In genomic region chr17:62807812-62808575, GRCh38 we compare ENCODE assay signal across 9 cellular contexts. TPM values are rescaled to one million over a fixed set of nuclear protein-coding genes. Genes with fewer than 3 reads are reported as not detected.
DNase-seq lines count a peak whose midpoint lies in the region; ATAC-seq and TF ChIP-seq lines count a peak whose summit lies in the region.
"Had no signal": no experiment of that assay in that cellular context is flagged by ENCODE, and none has a peak within 500 bp of the region (broad histone marks: within the 10 kb centered on the region; RNA-seq: fewer than 3 reads in every experiment).

Gene MARCHF10 (minus strand): TSS chr17:62808314. CDS start chr17:62801735, 6,579 bp downstream.

- no peak within 1 kb of the TSS for H3K4me3 Mint-ChIP-seq in activated CD8-positive, alpha-beta T cell treated with anti-CD3 and anti-CD28 coated beads, Interleukin-2, amount 10 ng/mL, durations not matched to agents 7 days and 5 days
- no peak within 1 kb of the TSS for H3K4me3 Mint-ChIP-seq in activated T-helper 17 cell treated with anti-CD3 and anti-CD28 coated beads, Interleukin-2, amount 50 U/mL, for 72 hours

- H3K27ac Mint-ChIP-seq in activated CD8-positive, alpha-beta T cell treated with anti-CD3 and anti-CD28 coated beads, Interleukin-2, amount 10 ng/mL, durations not matched to agents 7 days and 5 days: no peak within 1 kb of the TSS
- H3K27ac Mint-ChIP-seq in activated T-helper 17 cell treated with anti-CD3 and anti-CD28 coated beads, Interleukin-2, amount 50 U/mL, for 72 hours: no peak within 1 kb of the TSS
- H3K27ac Mint-ChIP-seq: activated naive CD4-positive, alpha-beta T cell treated with anti-CD3 and anti-CD28 coated beads, Interleukin-2, amount 50 U/mL, for 72 hours had no signal

- no peaks in the 10 kb centered on the region for H4K20me1 ChIP-seq in Karpas-422 (ENCODE audit: insufficient read depth, low read depth, low read length)

- ATAC-seq in activated CD8-positive, alpha-beta T cell treated with anti-CD3 and anti-CD28 coated beads, Interleukin-2, amount 10 ng/mL, durations not matched to agents 7 days and 5 days: peak; percentile 53
- no peak for ATAC-seq in left ventricle myocardium superior
- ATAC-seq in HG02763 (IDR thresholded peaks at IDR 0.05; ENCODE audit: unreplicated experiment): no peak
- ATAC-seq in activated T-helper 17 cell treated with anti-CD3 and anti-CD28 coated beads, Interleukin-2, amount 50 U/mL, for 72 hours (replicated peaks): no peak

- no peak within 1 kb of the TSS for H2AFZ ChIP-seq in Karpas-422 (ENCODE audit: low read length)

- H3K4me2 ChIP-seq in Karpas-422 (ENCODE audit: low read depth, low read length, poor library complexity, severe bottlenecking): peak within 1 kb of the TSS; percentile 44

- peaks cover 40% of the 10 kb centered on the region for H3K27me3 Mint-ChIP-seq in activated CD8-positive, alpha-beta T cell treated with anti-CD3 and anti-CD28 coated beads, Interleukin-2, amount 10 ng/mL, durations not matched to agents 7 days and 5 days (ENCODE audit: low read depth)
- H3K27me3 Mint-ChIP-seq in activated T-helper 17 cell treated with anti-CD3 and anti-CD28 coated beads, Interleukin-2, amount 50 U/mL, for 72 hours: peaks cover 34% of the 10 kb centered on the region

- H3K9me3 ChIP-seq in Karpas-422 (ENCODE audit: low read length): no peaks in the 10 kb centered on the region

- peaks cover 3% of the 10 kb centered on the region; the same call in 1 of the 2 replicates for H3K4me1 ChIP-seq in Karpas-422 (ENCODE audit: low read length)

- H3K79me2 ChIP-seq in Karpas-422 (ENCODE audit: low read length): no peaks in the 10 kb centered on the region

- POLR2A ChIA-PET in BJ (lab: Charles Lee): no interaction called here
- POLR2A ChIA-PET in activated CD8-positive, alpha-beta T cell treated with anti-CD3 and anti-CD28 coated beads, Interleukin-2, amount 10 ng/mL, durations not matched to agents 7 days and 5 days (lab: Charles Lee): no interaction called here

- no peaks in the 10 kb centered on the region for H3K9me2 ChIP-seq in Karpas-422 (replicated peaks; ENCODE audit: insufficient read depth, low read length)

- DNase-seq in BJ (ENCODE audit: low read depth): no peak
- DNase-seq in Karpas-422: peak; percentile 46
- peak; percentile 30 for DNase-seq in activated CD8-positive, alpha-beta T cell treated with anti-CD3 and anti-CD28 coated beads, Interleukin-2, amount 10 ng/mL, durations not matched to agents 7 days and 5 days
- peak; percentile 29 for DNase-seq in left ventricle myocardium superior
- peak; percentile 32 to 43 for DNase-seq in stimulated activated CD4-positive, alpha-beta T cell treated with anti-CD3 and anti-CD28 coated beads, Interleukin-1b, Interleukin-23, amount 100 ng/mL, for 4 hours (ENCODE audit: low read depth in 2 of 2)
- no peak for DNase-seq in SW 1271 (lab: John Stamatoyannopoulos, UW)

- CTCF ChIA-PET in BJ (lab: Yijun Ruan, JAX): no interaction called here
- CTCF ChIA-PET in activated CD8-positive, alpha-beta T cell treated with anti-CD3 and anti-CD28 coated beads, Interleukin-2, amount 10 ng/mL, durations not matched to agents 7 days and 5 days (lab: Charles Lee): no interaction called here

- H3K27me3 ChIP-seq in BJ (ENCODE audit: control insufficient read depth, insufficient read depth, low read length) (no peaks in the 10 kb centered on the region), Karpas-422 (ENCODE audit: low read length) (no peaks in the 10 kb centered on the region; the same call in 1 of the 2 replicates)

- H3K36me3 Mint-ChIP-seq in activated CD8-positive, alpha-beta T cell treated with anti-CD3 and anti-CD28 coated beads, Interleukin-2, amount 10 ng/mL, durations not matched to agents 7 days and 5 days (ENCODE audit: low read depth): no peaks in the 10 kb centered on the region
- no peaks in the 10 kb centered on the region for H3K36me3 Mint-ChIP-seq in activated T-helper 17 cell treated with anti-CD3 and anti-CD28 coated beads, Interleukin-2, amount 50 U/mL, for 72 hours (ENCODE audit: low read depth)
- H3K36me3 Mint-ChIP-seq: activated naive CD4-positive, alpha-beta T cell treated with anti-CD3 and anti-CD28 coated beads, Interleukin-2, amount 50 U/mL, for 72 hours had no signal

- no peak within 1 kb of the TSS for H3K27ac ChIP-seq in Karpas-422 (ENCODE audit: low read length)

- no peak for TF ChIP-seq CTCF in BJ (IDR thresholded peaks at IDR 0.05; ENCODE audit: insufficient read depth, low read depth, low read length)

- H3K36me3 ChIP-seq in BJ (ENCODE audit: control insufficient read depth, insufficient read depth, low read length): no peaks in the 10 kb centered on the region
- no peaks in the 10 kb centered on the region for H3K36me3 ChIP-seq in Karpas-422 (ENCODE audit: insufficient read depth, low read length)

- intact Hi-C loops in left ventricle myocardium superior (cut with micrococcal nuclease): no loop called here

- no peaks in the 10 kb centered on the region for H3K9me3 Mint-ChIP-seq in activated CD8-positive, alpha-beta T cell treated with anti-CD3 and anti-CD28 coated beads, Interleukin-2, amount 10 ng/mL, durations not matched to agents 7 days and 5 days (ENCODE audit: insufficient read depth)
- H3K9me3 Mint-ChIP-seq in activated T-helper 17 cell treated with anti-CD3 and anti-CD28 coated beads, Interleukin-2, amount 50 U/mL, for 72 hours: no peaks in the 10 kb centered on the region
- H3K9me3 Mint-ChIP-seq: activated naive CD4-positive, alpha-beta T cell treated with anti-CD3 and anti-CD28 coated beads, Interleukin-2, amount 50 U/mL, for 72 hours had no signal

- no peak within 1 kb of the TSS for H3K9ac ChIP-seq in Karpas-422 (ENCODE audit: low read length)

- no peaks in the 10 kb centered on the region for H3K4me1 Mint-ChIP-seq in activated CD8-positive, alpha-beta T cell treated with anti-CD3 and anti-CD28 coated beads, Interleukin-2, amount 10 ng/mL, durations not matched to agents 7 days and 5 days (ENCODE audit: low read depth)
- H3K4me1 Mint-ChIP-seq in activated T-helper 17 cell treated with anti-CD3 and anti-CD28 coated beads, Interleukin-2, amount 50 U/mL, for 72 hours: peaks cover 8% of the 10 kb centered on the region

- H3K4me3 ChIP-seq in BJ (ENCODE audit: low read depth, low read length) (peak within 1 kb of the TSS; percentile 12; the same call in 1 of the 2 replicates), Karpas-422 (ENCODE audit: low read length) (no peak within 1 kb of the TSS)

RNA-seq across cellular contexts. Expression of gene MARCHF10, which starts in this region (rescaled TPM):
- 0.43 TPM in 2 replicates for polyA plus RNA-seq in BJ (2011; rRNA removed)
- polyA minus RNA-seq in BJ (2011; rRNA and poly(A)+ RNA removed): 0.41 and 0.90 TPM in 2 replicates
- total RNA-seq in Karpas-422 (2014; rRNA removed; shearing (Covaris generic); ENCODE audit: low replicate concordance): not detected in 2 replicates
- total RNA-seq in activated CD8-positive, alpha-beta T cell treated with anti-CD3 and anti-CD28 coated beads, Interleukin-2, amount 10 ng/mL, durations not matched to agents 7 days and 5 days: not detected
- not detected for total RNA-seq in left ventricle myocardium superior
- under 1 TPM in 1 of 2 donors, not detected in 1; 0.13 TPM for total RNA-seq in activated T-helper 17 cell treated with anti-CD3 and anti-CD28 coated beads, Interleukin-2, amount 50 U/mL, for 72 hours
- total RNA-seq: activated naive CD4-positive, alpha-beta T cell treated with anti-CD3 and anti-CD28 coated beads, Interleukin-2, amount 50 U/mL, for 72 hours had no signal

Comparison
In these comparisons a context has a peak if more than half of its experiments do, and no peak if none do; other contexts are left out.
1. Peak in DNase-seq and H3K4me2 ChIP-seq in Karpas-422; RNA of the gene not detected or under 1 TPM.
2. Peak in DNase-seq and ATAC-seq in activated CD8-positive, alpha-beta T cell treated with anti-CD3 and anti-CD28 coated beads, Interleukin-2, amount 10 ng/mL, durations not matched to agents 7 days and 5 days; RNA of the gene not detected or under 1 TPM.
3. Peak in DNase-seq in left ventricle myocardium superior; RNA of the gene not detected or under 1 TPM.
4. DNase-seq: peak in stimulated activated CD4-positive, alpha-beta T cell treated with anti-CD3 and anti-CD28 coated beads, Interleukin-1b, Interleukin-23, amount 100 ng/mL, for 4 hours (2 of 2); none in BJ (single experiment) and SW 1271 (0 of 2).